ENCODE assay signal across 8 cellular contexts in the genomic region with DNA sequence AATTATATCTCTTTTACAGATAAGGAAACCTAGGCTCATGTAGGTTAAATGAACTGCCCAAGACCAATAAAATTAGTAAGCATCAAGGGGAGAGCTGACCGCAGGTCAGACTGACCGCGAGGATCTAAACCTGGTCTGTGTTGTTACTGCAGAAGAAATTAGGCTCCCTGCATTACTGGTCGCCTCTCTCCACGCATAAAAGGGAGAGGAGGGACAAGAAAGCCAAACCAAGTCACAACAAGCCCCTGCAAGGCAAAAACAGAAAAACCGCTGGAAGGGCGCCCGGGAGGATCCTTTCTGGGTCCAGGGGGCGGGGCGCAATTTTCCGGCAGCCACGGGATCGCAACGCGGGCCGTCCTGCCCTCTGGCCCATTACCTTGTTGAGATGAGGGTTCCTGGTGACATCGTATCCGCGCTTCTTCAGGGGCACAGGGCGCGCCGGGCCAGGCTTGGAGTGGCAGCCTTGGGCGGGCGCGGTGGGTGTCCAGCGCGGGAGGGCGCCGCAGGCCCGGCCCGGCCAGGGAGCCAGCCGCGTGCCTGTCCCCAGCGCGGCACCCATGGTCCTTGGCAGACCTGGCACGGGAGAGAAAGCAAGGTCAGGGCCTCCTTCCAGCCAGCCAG. TPM values are rescaled to one million over a fixed set of nuclear protein-coding genes. Genes with fewer than 3 reads are reported as not detected.
A peak's percentile ranks its signal among the peaks of the same experiment; 100 is the strongest.
DNase-seq lines count a peak whose midpoint lies in the region; ATAC-seq and TF ChIP-seq lines count a peak whose summit lies in the region.

No MANE protein-coding gene starts in this region.

- H3K79me2 ChIP-seq in PC-3 (ENCODE audit: low read length): peaks cover 41% of the 10 kb centered on the region

- peak overlapping the region; percentile 64 to 81 (median 77) for H3K9ac ChIP-seq in BLaER1 treated with 17β-estradiol and CSF1 and Interleukin-3, amounts not matched to agents 10 nM and 100 nM
- peak overlapping the region; percentile 92 for H3K9ac ChIP-seq in PC-3 (ENCODE audit: low read length)

- H4K20me1 ChIP-seq in BLaER1 treated with 17β-estradiol and CSF1 and Interleukin-3, amounts not matched to agents 10 nM and 100 nM: no peaks in the 10 kb centered on the region
- no peaks in the 10 kb centered on the region for H4K20me1 ChIP-seq in PC-3 (ENCODE audit: low read length)

- TF ChIP-seq CTCF in PC-3 (conservative IDR thresholded peaks at IDR 0.05; ENCODE audit: low read depth, low read length) (no peak), left lung (IDR thresholded peaks at IDR 0.05) (no peak)

- peak; percentile 56 for DNase-seq in PC-3
- DNase-seq in left lung: peak; percentile 78 to 88
- peak in 2 of 3 experiments; percentile 2 to 36 for DNase-seq in stimulated activated CD4-positive, alpha-beta T cell treated with anti-CD3 and anti-CD28 coated beads, TNF-alpha, amount 100 ng/mL, for 4 hours (ENCODE audit: low read depth in 3 of 3)
- no peak for DNase-seq in effector CD8-positive, alpha-beta T cell (lab: John Stamatoyannopoulos, UW)

- CTCF ChIA-PET in PC-3 (lab: Charles Lee): no interaction called here

- peak overlapping the region; percentile 61 to 83 (median 72) for H3K4me3 ChIP-seq in BLaER1 treated with 17β-estradiol and CSF1 and Interleukin-3, amounts not matched to agents 10 nM and 100 nM
- H3K4me3 ChIP-seq in PC-3 (ENCODE audit: low read length): peak overlapping the region; percentile 69
- H3K4me3 ChIP-seq in left lung: peak overlapping the region; percentile 69 to 85

- H2AFZ ChIP-seq in PC-3 (ENCODE audit: low read length): peak overlapping the region; percentile 67

- peak overlapping the region in 10 of 11 experiments; percentile 43 to 76 (median 68); a peak in 21 of 22 replicates for H3K27ac ChIP-seq in BLaER1 treated with 17β-estradiol and CSF1 and Interleukin-3, amounts not matched to agents 10 nM and 100 nM
- H3K27ac ChIP-seq in PC-3 (ENCODE audit: low read length): peak overlapping the region; percentile 83
- peak overlapping the region; percentile 73 for H3K27ac ChIP-seq in cingulate gyrus (ENCODE audit: low read depth, low read length)
- peak overlapping the region; percentile 86 to 91 for H3K27ac ChIP-seq in left lung

- no TSS peak for BruUV-seq in PC-3 (replicated peaks; lab: Mats Ljungman, UMichigan)

- intact Hi-C loops in PC-3 (cut with micrococcal nuclease) (loop anchor here (2.0 to 10.0 kb wide), 2 partner anchors 129 to 207 kb away; a partner anchor contains a TSS), left lung (cut with DNase I) (no loop called here)

- no peaks in the 10 kb centered on the region for H3F3A ChIP-seq in PC-3 (ENCODE audit: low read length, unreplicated experiment)

- no peaks in the 10 kb centered on the region for H3K36me3 ChIP-seq in BLaER1 treated with 17β-estradiol and CSF1 and Interleukin-3, amounts not matched to agents 10 nM and 100 nM
- H3K36me3 ChIP-seq in PC-3 (ENCODE audit: low read depth, low read length) (no peaks in the 10 kb centered on the region; the same call in 1 of the 2 replicates), left lung (no peaks in the 10 kb centered on the region)

- peaks cover 9 to 23% (median 15%) of the 10 kb centered on the region in 10 experiments; a peak in 18 of 20 replicates for H3K4me1 ChIP-seq in BLaER1 treated with 17β-estradiol and CSF1 and Interleukin-3, amounts not matched to agents 10 nM and 100 nM
- H3K4me1 ChIP-seq in PC-3 (ENCODE audit: insufficient read depth, low read length): peaks cover 45% of the 10 kb centered on the region
- H3K4me1 ChIP-seq in left lung: peaks cover 9 to 27% of the 10 kb centered on the region in 2 donors

- POLR2A ChIA-PET in PC-3 (lab: Charles Lee; ENCODE audit: unreplicated experiment): no interaction called here

- H3K4me2 ChIP-seq in BLaER1 treated with 17β-estradiol and CSF1 and Interleukin-3, amounts not matched to agents 10 nM and 100 nM: peak overlapping the region; percentile 86 to 100 (median 98)
- peak overlapping the region; percentile 88 for H3K4me2 ChIP-seq in PC-3 (ENCODE audit: low read length)

- H3K9me2 ChIP-seq in PC-3 (replicated peaks; ENCODE audit: low read length): no peaks in the 10 kb centered on the region

- H3K9me3 ChIP-seq in BLaER1 treated with 17β-estradiol and CSF1 and Interleukin-3, amounts not matched to agents 10 nM and 100 nM (replicated peaks in 1 of 11): no peaks in the 10 kb centered on the region
- no peaks in the 10 kb centered on the region for H3K9me3 ChIP-seq in PC-3 (ENCODE audit: low read length)
- H3K9me3 ChIP-seq in left lung: no peaks in the 10 kb centered on the region

- ATAC-seq in GM19397 (IDR thresholded peaks at IDR 0.05; ENCODE audit: unreplicated experiment): peak; percentile 31
- ATAC-seq in PC-3: peak; percentile 56
- peak; percentile 73 for ATAC-seq in left lung
- no peak for ATAC-seq in GM21423 (IDR thresholded peaks at IDR 0.05; ENCODE audit: unreplicated experiment)

- peaks cover 14 to 38% (median 27%) of the 10 kb centered on the region in 11 experiments; a peak in 20 of 22 replicates for H3K27me3 ChIP-seq in BLaER1 treated with 17β-estradiol and CSF1 and Interleukin-3, amounts not matched to agents 10 nM and 100 nM
- no peaks in the 10 kb centered on the region for H3K27me3 ChIP-seq in PC-3 (ENCODE audit: low read length)
- H3K27me3 ChIP-seq in left lung: peaks cover 0 to 15% of the 10 kb centered on the region in 2 donors

RNA-seq across cellular contexts. Expression of a gene that starts 0.9 kb away (rescaled TPM):
- 80.8 and 83.8 TPM in 2 replicates for total RNA-seq in PC-3 (2014; rRNA removed)
- 10 to 100 TPM; 21.6 to 22.1 TPM for total RNA-seq in left lung
